Comparison of ENCODE assay signal across 19 cellular contexts in genomic region chr10:68861253-68861652, GRCh38. TPM values are rescaled to one million over a fixed set of nuclear protein-coding genes. Genes with fewer than 3 reads are reported as not detected.
DNase-seq lines count a peak whose midpoint lies in the region; ATAC-seq, FAIRE-seq and TF ChIP-seq lines count a peak whose summit lies in the region.
"Had no signal": no experiment of that assay in that cellular context is flagged by ENCODE, and none has a peak within 500 bp of the region (broad histone marks: within the 10 kb centered on the region; RNA-seq: fewer than 3 reads in every experiment).

No MANE protein-coding gene starts in this region.

- 50% methylated on average over 5 of the region's 5 CpGs for WGBS in GM12878 (ENCODE audit: insufficient coverage, insufficient replicate concordance, low lambda C conversion rate, missing lambda C conversion rate)

- H3K36me3 ChIP-seq in GM12878 (ENCODE audit: control insufficient read depth in 2 of 2, insufficient read depth in 2 of 2, low read length in 1 of 2) (no peaks in the 10 kb centered on the region), Peyer's patch (no peaks in the 10 kb centered on the region)

- BruUV-seq in GM12878 (replicated peaks; lab: Mats Ljungman, UMichigan): no TSS peak

- CTCF ChIA-PET in GM12878 (lab: Yijun Ruan, JAX): no interaction called here

- no peaks in the 10 kb centered on the region for H3K79me2 ChIP-seq in GM12878 (ENCODE audit: control insufficient read depth, insufficient read depth, low read length)

- H3K4me1 ChIP-seq in GM12878 (ENCODE audit: control insufficient read depth, insufficient read depth, low read length) (no peaks in the 10 kb centered on the region), Peyer's patch (no peaks in the 10 kb centered on the region)

- FAIRE-seq in GM12878 (lab: Jason Lieb, UNC): no peak
- FAIRE-seq: GM12892, islet of Langerhans had no signal

- H3K27me3 ChIP-seq in GM12878 (replicated peaks in 1 of 2; ENCODE audit: control insufficient read depth in 2 of 2, insufficient read depth in 2 of 2, low read length in 1 of 2): no peaks in the 10 kb centered on the region
- no peaks in the 10 kb centered on the region for H3K27me3 ChIP-seq in Peyer's patch

- no peak for TF ChIP-seq RAD21 in GM12878 (IDR thresholded peaks at IDR 0.05; ENCODE audit: insufficient read depth, low read depth, low read length)

- SMC1A ChIA-PET in GM12878 (lab: Charles Lee; ENCODE audit: uncharacterized antibody, unreplicated experiment): no interaction called here

- in situ Hi-C loops in Caki2 (cut with HindIII; ENCODE audit: low pct_unique_long_range_greater_than_20kb, low sequenced_read_pairs): no loop called here
- in situ Hi-C loops in KBM-7 (cut with MboI; ENCODE audit: low pct_unique_long_range_greater_than_20kb, low sequenced_read_pairs): no loop called here
- in situ Hi-C loops in GM12878 (cut with MboI): no loop called here

- intact Hi-C loops in GM12878 (cut with micrococcal nuclease; ENCODE audit: unreplicated experiment): no loop called here

- peaks cover 7% of the 10 kb centered on the region; the same call in 2 of the 3 replicates for H3K9me3 ChIP-seq in GM12878 (replicated peaks; ENCODE audit: control insufficient read depth, insufficient read depth, low read length)
- H3K9me3 ChIP-seq in Peyer's patch: peaks cover 0 to 20% (median 4%) of the 10 kb centered on the region in 4 donors

- no peak overlapping the region for H3K4me3 ChIP-seq in GM12878
- no peak overlapping the region for H3K4me3 ChIP-seq in fibroblast of the aortic adventitia (ENCODE audit: low read depth, low read length)
- no peak overlapping the region for H3K4me3 ChIP-seq in Peyer's patch

- POLR2A ChIA-PET in GM12878 (lab: Charles Lee): no interaction called here

- TF ChIP-seq POLR2A in GM12878 (IDR thresholded peaks at IDR 0.05; ENCODE audit: low read depth, low read length) (no peak), Peyer's patch (IDR thresholded peaks at IDR 0.05) (no peak)

- no peak overlapping the region for H3K9ac ChIP-seq in GM12878 (ENCODE audit: control insufficient read depth, insufficient read depth, low read length)

- no peaks in the 10 kb centered on the region for H4K20me1 ChIP-seq in GM12878 (ENCODE audit: control insufficient read depth, insufficient read depth)

- ATAC-seq in GM12878: no peak
- ATAC-seq in GM19328 (IDR thresholded peaks at IDR 0.05; ENCODE audit: unreplicated experiment): no peak

- H3K27ac ChIP-seq in GM12878 (ENCODE audit: control insufficient read depth, insufficient read depth) (no peak overlapping the region), Peyer's patch (no peak overlapping the region)

- no peak overlapping the region for H2AFZ ChIP-seq in GM12878 (ENCODE audit: control insufficient read depth, low read depth, low read length)

- no peak for TF ChIP-seq CTCF in GM12878 (IDR thresholded peaks at IDR 0.05 in 2 of 3, conservative IDR thresholded peaks at IDR 0.05 in 1 of 3; ENCODE audit: control insufficient read depth in 2 of 3, extremely low read depth in 1 of 3, insufficient read depth in 1 of 3, low read depth in 3 of 3, low read length in 3 of 3)
- no peak for TF ChIP-seq CTCF in fibroblast of the aortic adventitia (IDR thresholded peaks at IDR 0.05; ENCODE audit: insufficient read depth, low read length)
- TF ChIP-seq CTCF in Peyer's patch (IDR thresholded peaks at IDR 0.05): no peak

- RAD21 ChIA-PET in GM12878 (lab: Charles Lee; ENCODE audit: unreplicated experiment): no interaction called here

- peak; percentile 46 for DNase-seq in Caki2 (ENCODE audit: low read depth)
- DNase-seq in KBM-7: peak; percentile 9
- DNase-seq in GM12878 (ENCODE audit: low read depth, low spot score): no peak
- DNase-seq in fibroblast of the aortic adventitia (ENCODE audit: low read depth): peak; percentile 8
- no peak for DNase-seq in stimulated activated CD4-positive, alpha-beta T cell treated with anti-CD3 and anti-CD28 coated beads, Interleukin-4, amount 100 ng/mL, for 24 hours
- DNase-seq in inferior parietal cortex (ENCODE audit: extremely low spot score): no peak
- DNase-seq in Peyer's patch: no peak
- DNase-seq: activated B cell treated with CpG ODN at 0.5 μM for 24 hours; activated CD4-positive, alpha-beta memory T cell treated with anti-CD3 and anti-CD28 coated beads for 36 hours; activated effector memory CD4-positive, alpha-beta T cell treated with Interleukin-2 at 50 U/mL for 16 hours; DMS153; foreskin melanocyte; hippocampal formation; NCI-H510A treated with DMSO at 0.1 percent for 48 hours; posterior cingulate gyrus had no signal

- no peak overlapping the region for H3K4me2 ChIP-seq in GM12878 (ENCODE audit: control insufficient read depth, insufficient read depth)

- TF ChIP-seq EP300 in GM12878 (IDR thresholded peaks at IDR 0.05; ENCODE audit: borderline replicate concordance in 1 of 2, control insufficient read depth in 1 of 2, low read depth in 2 of 2, low read length in 2 of 2): no peak

TF ChIP-seq in GM12878, 131 proteins besides CTCF, POLR2A, EP300 and RAD21:
- no peak for TF ChIP-seq ZBED1 (IDR thresholded peaks at IDR 0.05; ENCODE audit: borderline replicate concordance)
- TF ChIP-seq CBX5 (IDR thresholded peaks at IDR 0.05; ENCODE audit: low read depth): peak; percentile 89; the same call in 1 of the 2 replicates
TF ChIP-seq in GM12878: peak in this region for 1.

RNA-seq across cellular contexts. Expression of gene STOX1, which starts 33.9 kb away (rescaled TPM):
- 0.68 TPM in 1 of 2 replicates, not detected in the other for total RNA-seq in Caki2 (2014; rRNA removed; shearing (Covaris generic); ENCODE audit: low replicate concordance)
- 0.27 TPM in 1 of 2 replicates, not detected in the other for total RNA-seq in GM12878 (2013; cell fraction: nucleolus; rRNA removed)
- total RNA-seq in GM12878 (2014; rRNA removed) (0.56 and 0.76 TPM in 2 replicates), GM12878 (2014; rRNA removed; fragmentation: Illumina TruSeq; extraction: Trizol) (1.0 and 1.2 TPM in 2 replicates), GM12878 (2021) (0.58 and 0.67 TPM in 2 replicates), fibroblast of the aortic adventitia (ENCODE audit: low replicate concordance) (0.09 TPM in 1 of 2 replicates, not detected in the other), Peyer's patch (10 to 100 TPM in 1 of 4 donors, 1 to 10 TPM in 3; 2.5 to 19.8 (median 3.9) TPM)
- 0.41 TPM for polyA plus RNA-seq in GM12878 (2011; ENCODE audit: low read depth)
- polyA plus RNA-seq in GM12878 (2011; rRNA removed) (0.17 and 0.18 TPM in 2 replicates), GM12878 (2014; fragmentation: Illumina TruSeq; extraction: Trizol) (0.90 and 1.3 TPM in 2 replicates), GM12878 (2014; fragmentation: Nextera tagmentation; extraction: Ambion mirVana) (under 1 TPM; 0.46 to 0.85 TPM), GM12878 (2014; rRNA removed) (0.53 and 0.58 TPM in 2 replicates), GM12878 (2016; fragmentation: Nextera tagmentation; extraction: Ambion mirVana) (1 to 10 TPM in 1 of 2 experiments, not detected in 1; 1.0 TPM)
- 0.06 and 0.07 TPM in 2 replicates for polyA plus RNA-seq in GM12878 (2011; cell fraction: cytosol; rRNA removed)
- polyA plus RNA-seq in GM12878 (2011; cell fraction: nucleus; rRNA removed): 0.03 and 0.06 TPM in 2 replicates
- polyA plus RNA-seq in GM12878 (2012): 0.32 and 0.47 TPM in 2 replicates
- 0.07 and 0.10 TPM in 2 replicates for polyA minus RNA-seq in GM12878 (2011; rRNA and poly(A)+ RNA removed)
- not detected in 2 replicates for polyA minus RNA-seq in GM12878 (2011; cell fraction: cytosol; rRNA and poly(A)+ RNA removed)
- polyA minus RNA-seq in GM12878 (2011; cell fraction: nucleus; rRNA and poly(A)+ RNA removed): not detected in 2 replicates
- polyA plus RNA-seq: CD14-positive monocyte had no signal

RNA-seq across cellular contexts. Expression of gene DDX50, which starts 39.9 kb away (rescaled TPM):
- 17.2 and 29.2 TPM in 2 replicates for total RNA-seq in Caki2 (2014; rRNA removed; shearing (Covaris generic); ENCODE audit: low replicate concordance)
- 30.7 and 31.2 TPM in 2 replicates for total RNA-seq in GM12878 (2013; cell fraction: nucleolus; rRNA removed)
- 28.9 and 34.1 TPM in 2 replicates for total RNA-seq in GM12878 (2014; rRNA removed)
- total RNA-seq in GM12878 (2014; rRNA removed; fragmentation: Illumina TruSeq; extraction: Trizol): 51.6 and 52.0 TPM in 2 replicates
- 38.8 and 39.1 TPM in 2 replicates for total RNA-seq in GM12878 (2021)
- 25.6 TPM for polyA plus RNA-seq in GM12878 (2011; ENCODE audit: low read depth)
- 50.3 and 67.3 TPM in 2 replicates for polyA plus RNA-seq in GM12878 (2011; rRNA removed)
- 23.3 and 24.5 TPM in 2 replicates for polyA plus RNA-seq in GM12878 (2011; cell fraction: cytosol; rRNA removed)
- 18.5 and 18.8 TPM in 2 replicates for polyA plus RNA-seq in GM12878 (2011; cell fraction: nucleus; rRNA removed)
- polyA plus RNA-seq in GM12878 (2012): 34.0 and 40.0 TPM in 2 replicates
- 47.6 and 56.6 TPM in 2 replicates for polyA plus RNA-seq in GM12878 (2014; fragmentation: Illumina TruSeq; extraction: Trizol)
- polyA plus RNA-seq in GM12878 (2014; fragmentation: Nextera tagmentation; extraction: Ambion mirVana): 10 to 100 TPM; 24.9 to 32.0 TPM
- 25.7 and 28.4 TPM in 2 replicates for polyA plus RNA-seq in GM12878 (2014; rRNA removed)
- 10 to 100 TPM; 36.0 to 37.5 TPM for polyA plus RNA-seq in GM12878 (2016; fragmentation: Nextera tagmentation; extraction: Ambion mirVana)
- polyA minus RNA-seq in GM12878 (2011; rRNA and poly(A)+ RNA removed): 52.6 and 63.9 TPM in 2 replicates
- 21.0 and 22.1 TPM in 2 replicates for polyA minus RNA-seq in GM12878 (2011; cell fraction: cytosol; rRNA and poly(A)+ RNA removed)
- polyA minus RNA-seq in GM12878 (2011; cell fraction: nucleus; rRNA and poly(A)+ RNA removed): 6.2 and 7.0 TPM in 2 replicates
- total RNA-seq in fibroblast of the aortic adventitia (ENCODE audit: low replicate concordance): 52.6 and 70.1 TPM in 2 replicates
- 10 to 100 TPM in 3 of 4 donors, 1 to 10 TPM in 1; 8.2 to 25.6 (median 16.0) TPM for total RNA-seq in Peyer's patch

Comparison
In these comparisons a context has a peak if more than half of its experiments do, and no peak if none do; other contexts are left out.
1. DNase-seq: peak in Caki2 (single experiment), KBM-7 (single experiment) and fibroblast of the aortic adventitia (single experiment); none in GM12878 (single experiment), stimulated activated CD4-positive, alpha-beta T cell treated with anti-CD3 and anti-CD28 coated beads, Interleukin-4, amount 100 ng/mL, for 24 hours (single experiment), inferior parietal cortex (single experiment) and Peyer's patch (0 of 3).